ENCODE assay signal across 17 cellular contexts in genomic region chr5:142078706-142079105, GRCh38. TPM values are rescaled to one million over a fixed set of nuclear protein-coding genes. Genes with fewer than 3 reads are reported as not detected.
DNase-seq lines count a peak whose midpoint lies in the region; ATAC-seq and TF ChIP-seq lines count a peak whose summit lies in the region.
"Had no signal": no experiment of that assay in that cellular context is flagged by ENCODE, and none has a peak within 500 bp of the region (broad histone marks: within the 10 kb centered on the region; RNA-seq: fewer than 3 reads in every experiment).

No MANE protein-coding gene starts in this region.

- TF ChIP-seq POLR2A in IMR-90 (IDR thresholded peaks at IDR 0.05; ENCODE audit: low read depth, low read length): no peak

- no peak overlapping the region for H3K27ac ChIP-seq in IMR-90 (ENCODE audit: insufficient read depth, low read length)
- H3K27ac ChIP-seq: 22Rv1; BLaER1 treated with 17β-estradiol and CSF1 and Interleukin-3, amounts not matched to agents 10 nM and 100 nM had no signal

- H2BK120ac ChIP-seq in IMR-90 (ENCODE audit: low read depth, low read length): no peak overlapping the region

- no peak for DNase-seq in activated naive CD8-positive, alpha-beta T cell treated with anti-CD3 and anti-CD28 coated beads for 36 hours
- no peak for DNase-seq in IMR-90
- DNase-seq in activated naive CD4-positive, alpha-beta T cell treated with anti-CD3 and anti-CD28 coated beads, Interleukin-2, amount 50 U/mL, for 72 hours (ENCODE audit: low spot score in 2 of 2): no peak
- DNase-seq in NAMALWA (ENCODE audit: low spot score): no peak
- DNase-seq in GF-D8 (lab: John Stamatoyannopoulos, UW): no peak
- DNase-seq: ACHN; AML-193; Calu3; CD4-positive, alpha-beta memory T cell; DMS53; GOT3 had no signal

- no peak overlapping the region for H2BK5ac ChIP-seq in IMR-90 (ENCODE audit: low read depth, low read length, poor library complexity, severe bottlenecking)

- intact Hi-C loops in IMR-90 (cut with micrococcal nuclease): no loop called here

- no peak for TF ChIP-seq CTCF in IMR-90 (conservative IDR thresholded peaks at IDR 0.05; ENCODE audit: low read depth, low read length)

- in situ Hi-C loops in IMR-90 (cut with MboI; ENCODE audit: low sequenced_read_pairs): no loop called here

- no peak overlapping the region for H3K4me2 ChIP-seq in IMR-90 (ENCODE audit: low read depth, low read length)
- H3K4me2 ChIP-seq: BLaER1 treated with 17β-estradiol and CSF1 and Interleukin-3, amounts not matched to agents 10 nM and 100 nM had no signal

- H3K9me3 Mint-ChIP-seq in activated naive CD8-positive, alpha-beta T cell (ENCODE audit: low read depth): no peaks in the 10 kb centered on the region
- H3K9me3 Mint-ChIP-seq in activated naive CD8-positive, alpha-beta T cell treated with anti-CD3 and anti-CD28 coated beads for 36 hours: no peaks in the 10 kb centered on the region
- H3K9me3 Mint-ChIP-seq in activated naive CD4-positive, alpha-beta T cell treated with anti-CD3 and anti-CD28 coated beads, Interleukin-2, amount 50 U/mL, for 72 hours: no peaks in the 10 kb centered on the region
- H3K9me3 Mint-ChIP-seq: CD4-positive, alpha-beta memory T cell had no signal

- H3K36me3 ChIP-seq in IMR-90 (ENCODE audit: control insufficient read depth, insufficient read depth, low read length) (no peaks in the 10 kb centered on the region), endocrine pancreas (ENCODE audit: control insufficient read depth, insufficient read depth, low read length) (no peaks in the 10 kb centered on the region)
- H3K36me3 ChIP-seq: BE2C; BLaER1 treated with 17β-estradiol and CSF1 and Interleukin-3, amounts not matched to agents 10 nM and 100 nM; HAP-1 had no signal

- dilution Hi-C loops in IMR-90 (cut with HindIII; ENCODE audit: low sequenced_read_pairs, unreplicated experiment): no loop called here

- H3K4me3 ChIP-seq in IMR-90 (ENCODE audit: insufficient read depth, low read depth, low read length): no peak overlapping the region
- H3K4me3 ChIP-seq in endocrine pancreas (ENCODE audit: control insufficient read depth, insufficient read depth, low read length): peak overlapping the region; percentile 24
- H3K4me3 ChIP-seq: BLaER1 treated with 17β-estradiol and CSF1 and Interleukin-3, amounts not matched to agents 10 nM and 100 nM; HAP-1 had no signal

- H4K91ac ChIP-seq in IMR-90 (ENCODE audit: insufficient read depth, low read depth, low read length): no peak overlapping the region

- no peaks in the 10 kb centered on the region for H3K9me3 ChIP-seq in IMR-90 (ENCODE audit: control insufficient read depth, insufficient read depth, low read length)
- no peaks in the 10 kb centered on the region for H3K9me3 ChIP-seq in endocrine pancreas (ENCODE audit: control insufficient read depth, low read length)
- H3K9me3 ChIP-seq: BE2C, HAP-1 had no signal

- H3K27me3 Mint-ChIP-seq in activated naive CD8-positive, alpha-beta T cell: no peaks in the 10 kb centered on the region
- no peaks in the 10 kb centered on the region for H3K27me3 Mint-ChIP-seq in activated naive CD8-positive, alpha-beta T cell treated with anti-CD3 and anti-CD28 coated beads for 36 hours
- H3K27me3 Mint-ChIP-seq: CD4-positive, alpha-beta memory T cell had no signal

- no peak overlapping the region for H2AFZ ChIP-seq in IMR-90 (replicated peaks; ENCODE audit: low read length, poor library complexity)

- CTCF ChIA-PET in IMR-90 (lab: Yijun Ruan, JAX): no interaction called here

- no CpG with 5 or more reads among the region's 1 CpG for WGBS in IMR-90 (ENCODE audit: extremely low coverage in 2 of 2, insufficient read length in 1 of 2), 2 experiments

- H3K23ac ChIP-seq in IMR-90 (ENCODE audit: low read depth, low read length): no peak overlapping the region

- H3K27me3 ChIP-seq in IMR-90 (ENCODE audit: control insufficient read depth, insufficient read depth, low read length) (peaks cover 28% of the 10 kb centered on the region), endocrine pancreas (ENCODE audit: control insufficient read depth, insufficient read depth, low read length) (no peaks in the 10 kb centered on the region)
- H3K27me3 ChIP-seq: BE2C; BLaER1 treated with 17β-estradiol and CSF1 and Interleukin-3, amounts not matched to agents 10 nM and 100 nM had no signal

- BruUV-seq in IMR-90 (replicated peaks; lab: Mats Ljungman, UMichigan): no TSS peak

- no peak for ATAC-seq in IMR-90 (ENCODE audit: low read depth)
- ATAC-seq in activated naive CD4-positive, alpha-beta T cell treated with anti-CD3 and anti-CD28 coated beads, Interleukin-2, amount 50 U/mL, for 72 hours: no peak

- no peak overlapping the region for H4K8ac ChIP-seq in IMR-90 (ENCODE audit: low read depth in 2 of 2, low read length in 2 of 2)

- no peak overlapping the region for H2AK5ac ChIP-seq in IMR-90 (ENCODE audit: low read depth, low read length)

- H2AK9ac ChIP-seq in IMR-90 (replicated peaks; ENCODE audit: low read depth, low read length, poor library complexity): no peak overlapping the region

- no peaks in the 10 kb centered on the region for H3K9me1 ChIP-seq in IMR-90 (ENCODE audit: insufficient read depth, low read length)

- POLR2A ChIA-PET in IMR-90 (lab: Charles Lee; ENCODE audit: unreplicated experiment): no interaction called here

- H3K9ac ChIP-seq in IMR-90 (ENCODE audit: low read depth, low read length) (no peak overlapping the region), endocrine pancreas (ENCODE audit: control insufficient read depth, insufficient read depth, low read length) (no peak overlapping the region)
- H3K9ac ChIP-seq: BLaER1 treated with 17β-estradiol and CSF1 and Interleukin-3, amounts not matched to agents 10 nM and 100 nM had no signal

- no peaks in the 10 kb centered on the region for H3K4me1 ChIP-seq in IMR-90 (ENCODE audit: control insufficient read depth, insufficient read depth, low read length)
- peaks cover 7% of the 10 kb centered on the region for H3K4me1 ChIP-seq in endocrine pancreas (ENCODE audit: control insufficient read depth, insufficient read depth, low read length)
- H3K4me1 ChIP-seq: BLaER1 treated with 17β-estradiol and CSF1 and Interleukin-3, amounts not matched to agents 10 nM and 100 nM had no signal

- H3K14ac ChIP-seq in IMR-90 (replicated peaks; ENCODE audit: low read depth, low read length): no peak overlapping the region

- H4K20me1 ChIP-seq in IMR-90 (ENCODE audit: insufficient read depth, low read length): no peaks in the 10 kb centered on the region
- H4K20me1 ChIP-seq: BLaER1 treated with 17β-estradiol and CSF1 and Interleukin-3, amounts not matched to agents 10 nM and 100 nM had no signal

- peak overlapping the region; percentile 22 for H3K27ac Mint-ChIP-seq in activated naive CD8-positive, alpha-beta T cell
- no peak overlapping the region for H3K27ac Mint-ChIP-seq in activated naive CD8-positive, alpha-beta T cell treated with anti-CD3 and anti-CD28 coated beads for 36 hours
- H3K27ac Mint-ChIP-seq in activated naive CD4-positive, alpha-beta T cell treated with anti-CD3 and anti-CD28 coated beads, Interleukin-2, amount 50 U/mL, for 72 hours: no peak overlapping the region
- H3K27ac Mint-ChIP-seq: CD4-positive, alpha-beta memory T cell had no signal

- H3K4me1 Mint-ChIP-seq in activated naive CD8-positive, alpha-beta T cell (ENCODE audit: low read depth): peaks cover 20% of the 10 kb centered on the region
- H3K4me1 Mint-ChIP-seq in activated naive CD8-positive, alpha-beta T cell treated with anti-CD3 and anti-CD28 coated beads for 36 hours: peaks cover 27% of the 10 kb centered on the region

- no peak overlapping the region for H3K18ac ChIP-seq in IMR-90 (ENCODE audit: low read depth, low read length)

- no peaks in the 10 kb centered on the region for H3K79me1 ChIP-seq in IMR-90 (ENCODE audit: low read depth in 1 of 2, low read length in 2 of 2)

- no peak for TF ChIP-seq RAD21 in IMR-90 (IDR thresholded peaks at IDR 0.05; ENCODE audit: low read length)

- H2BK15ac ChIP-seq in IMR-90 (ENCODE audit: low read depth, low read length): no peak overlapping the region

- H3K4ac ChIP-seq in IMR-90 (ENCODE audit: low read depth, low read length): no peak overlapping the region

- H2BK20ac ChIP-seq in IMR-90 (ENCODE audit: low read depth, low read length): no peak overlapping the region

- H4K5ac ChIP-seq in IMR-90 (ENCODE audit: low read depth, low read length): no peak overlapping the region

- H3K36me3 Mint-ChIP-seq in activated naive CD8-positive, alpha-beta T cell: peaks cover 5% of the 10 kb centered on the region
- H3K36me3 Mint-ChIP-seq in activated naive CD8-positive, alpha-beta T cell treated with anti-CD3 and anti-CD28 coated beads for 36 hours: no peaks in the 10 kb centered on the region
- peaks cover 0 to 5% of the 10 kb centered on the region in 2 donors for H3K36me3 Mint-ChIP-seq in activated naive CD4-positive, alpha-beta T cell treated with anti-CD3 and anti-CD28 coated beads, Interleukin-2, amount 50 U/mL, for 72 hours
- H3K36me3 Mint-ChIP-seq: CD4-positive, alpha-beta memory T cell had no signal

- no peak overlapping the region for H3K4me3 Mint-ChIP-seq in activated naive CD8-positive, alpha-beta T cell
- no peak overlapping the region for H3K4me3 Mint-ChIP-seq in activated naive CD8-positive, alpha-beta T cell treated with anti-CD3 and anti-CD28 coated beads for 36 hours
- H3K4me3 Mint-ChIP-seq: CD4-positive, alpha-beta memory T cell had no signal

- H3K56ac ChIP-seq in IMR-90 (ENCODE audit: extremely low read depth, insufficient read depth, low read length): no peak overlapping the region

TF ChIP-seq in IMR-90, 13 proteins besides CTCF, POLR2A, EP300 and RAD21:
- peak; percentile 41; the same call in 1 of the 2 replicates for TF ChIP-seq MAFK (IDR thresholded peaks at IDR 0.05; ENCODE audit: low read depth, low read length)
- no peak for TF ChIP-seq SMC3 (IDR thresholded peaks at IDR 0.05; ENCODE audit: low read depth, low read length)

RNA-seq across cellular contexts. Expression of gene NDFIP1, which starts 29.9 kb away (rescaled TPM):
- 100 to 1,000 TPM in 1 of 2 experiments, 10 to 100 TPM in 1; 97.3 to 100 TPM for total RNA-seq in activated naive CD8-positive, alpha-beta T cell treated with anti-CD3 and anti-CD28 coated beads for 36 hours
- 7.7 and 21.9 TPM in 2 replicates for total RNA-seq in IMR-90 (2012; rRNA removed)
- 10.7 and 15.4 TPM in 2 replicates for polyA plus RNA-seq in IMR-90 (2012; rRNA removed)
- 5.1 and 15.4 TPM in 2 replicates for polyA plus RNA-seq in IMR-90 (2012; cell fraction: cytosol; rRNA removed)
- 5.5 and 6.9 TPM in 2 replicates for polyA plus RNA-seq in IMR-90 (2012; cell fraction: nucleus; rRNA removed; ENCODE audit: low replicate concordance)
- 10 to 100 TPM; 70.5 to 92.3 TPM for total RNA-seq in activated naive CD4-positive, alpha-beta T cell treated with anti-CD3 and anti-CD28 coated beads, Interleukin-2, amount 50 U/mL, for 72 hours
